Comparison of ENCODE assay signal across 20 cellular contexts in genomic region chr19:40141546-40141945, GRCh38.
"Had no signal": no experiment of that assay in that cellular context is flagged by ENCODE, and none has a peak within 500 bp of the region (broad histone marks: within the 10 kb centered on the region; RNA-seq: fewer than 3 reads in every experiment).

No MANE protein-coding gene starts in this region.

- H3K9me3 ChIP-seq: body of pancreas, gastrocnemius medialis, mucosa of descending colon, vagina had no signal

- H3K27me3 ChIP-seq: body of pancreas, cardiac muscle cell, vagina had no signal

- H2AFZ ChIP-seq: parathyroid adenoma had no signal

- H3K27ac ChIP-seq: body of pancreas, cardiac muscle cell, gastrocnemius medialis, parathyroid adenoma, vagina had no signal

- H3K4me1 ChIP-seq: body of pancreas, gastrocnemius medialis, parathyroid adenoma, vagina had no signal

- DNase-seq: activated CD4-positive, alpha-beta T cell treated with anti-CD3 and anti-CD28 coated beads for 1 hour; activated CD4-positive, alpha-beta T cell treated with anti-CD3 and anti-CD28 coated beads, Interleukin-2, amount 50 U/mL, for 1 hour; activated CD8-positive, alpha-beta T cell treated with anti-CD3 and anti-CD28 coated beads, Interleukin-2, amount 10 ng/mL, durations not matched to agents 7 days and 5 days; activated gamma-delta T cell; activated naive CD4-positive, alpha-beta T cell treated with anti-CD3 and anti-CD28 coated beads, Interleukin-2, amount 50 U/mL, for 16 hours; anterior cingulate cortex; gastrocnemius medialis; hypothalamus; mesendoderm; mucosa of descending colon; nephron progenitor cell; small intestine; stimulated activated CD4-positive, alpha-beta T cell treated with anti-CD3 and anti-CD28 coated beads, Interleukin-2, amount 100 ng/mL, for 24 hours; trophoblast cell had no signal

- H3K9ac ChIP-seq: parathyroid adenoma had no signal

- H3K79me2 ChIP-seq: parathyroid adenoma had no signal

- H3K4me3 ChIP-seq: body of pancreas, cardiac muscle cell, gastrocnemius medialis, mucosa of descending colon, vagina had no signal

- H3K36me3 ChIP-seq: cardiac muscle cell, gastrocnemius medialis, vagina had no signal

- ATAC-seq: activated CD8-positive, alpha-beta T cell treated with anti-CD3 and anti-CD28 coated beads, Interleukin-2, amount 10 ng/mL, durations not matched to agents 7 days and 5 days; body of pancreas; gastrocnemius medialis; mucosa of descending colon; sciatic nerve; stimulated activated effector memory CD8-positive, alpha-beta T cell treated with anti-CD3 and anti-CD28 coated beads, Interleukin-12 subunit alpha, Interleukin-12 subunit beta, amount 100 ng/mL, for 72 hours had no signal
